ENCODE assay signal across 3 cellular contexts in genomic region chrX:107296184-107296583, GRCh38.
A peak's percentile ranks its signal among the peaks of the same experiment; 100 is the strongest.
DNase-seq lines count a peak whose midpoint lies in the region; ATAC-seq, FAIRE-seq and TF ChIP-seq lines count a peak whose summit lies in the region.
"Not testable (repeated sequence)": the region's sequence is repeated elsewhere in the genome, so short reads cannot be mapped to it uniquely, and the experiment has no call there.

No MANE protein-coding gene starts in this region.

- H3K4me1 ChIP-seq in HEK293 (ENCODE audit: control insufficient read depth, insufficient read depth, low read length); K562 (replicated peaks in 1 of 2; ENCODE audit: control insufficient read depth in 2 of 2, insufficient read depth in 2 of 2, low read length in 2 of 2): not testable (repeated sequence)

- CTCF ChIA-PET in HEK293 (lab: Yijun Ruan, JAX), result interaction anchor here (0.6 kb wide), 1 partner anchor 16 kb away, joined by 3 read pairs; no protein-coding TSS in a partner anchor
- CTCF ChIA-PET in K562 (lab: Yijun Ruan, JAX; ENCODE audit: low intra/inter-chr PET ratio), result not testable (repeated sequence)

- not testable (repeated sequence) for H4K20me1 ChIP-seq in K562 (replicated peaks; ENCODE audit: control insufficient read depth, insufficient read depth, low read length)

- not testable (repeated sequence) for H3K4me3 Mint-ChIP-seq in stimulated activated naive B cell treated with anti-CD40 and anti-IgM and Interleukin-4, amounts not matched to agents 10 μg/mL and 1 μg/mL and 100 μg/mL, for 72 hours

- H3K27ac ChIP-seq in HEK293 (ENCODE audit: extremely low read depth, low read depth, low read length); K562 (ENCODE audit: extremely low read depth, low read depth, low read length): not testable (repeated sequence)

- not testable (repeated sequence) for H3K79me2 ChIP-seq in K562 (ENCODE audit: control insufficient read depth, insufficient read depth, low read length)

- WGBS in K562 (ENCODE audit: insufficient coverage, low coverage, missing lambda C conversion rate), result 0% methylated on average over 1 of the region's 2 CpGs

- not testable (repeated sequence) for FAIRE-seq in K562 (lab: Jason Lieb, UNC)

- H3K27ac Mint-ChIP-seq in stimulated activated naive B cell treated with anti-CD40 and anti-IgM and Interleukin-4, amounts not matched to agents 10 μg/mL and 1 μg/mL and 100 μg/mL, for 72 hours, result peak overlapping the region; percentile 14

- H3K4me1 Mint-ChIP-seq in stimulated activated naive B cell treated with anti-CD40 and anti-IgM and Interleukin-4, amounts not matched to agents 10 μg/mL and 1 μg/mL and 100 μg/mL, for 72 hours, result not testable (repeated sequence)

- not testable (repeated sequence) for DNase-seq in K562 (ENCODE audit: extremely low read depth in 1 of 4, low spot score in 3 of 4); stimulated activated naive B cell treated with anti-CD40 and anti-IgM and Interleukin-4, amounts not matched to agents 10 μg/mL and 1 μg/mL and 100 μg/mL, for 72 hours

- POLR2A ChIA-PET in HEK293 (lab: Yijun Ruan, JAX), result not testable (repeated sequence)
- POLR2A ChIA-PET in K562 (lab: Yijun Ruan, JAX), result interaction anchor here (0.6 kb wide), 1 partner anchor 305 kb away, joined by 3 read pairs; no protein-coding TSS in a partner anchor

- H3K27me3 Mint-ChIP-seq in stimulated activated naive B cell treated with anti-CD40 and anti-IgM and Interleukin-4, amounts not matched to agents 10 μg/mL and 1 μg/mL and 100 μg/mL, for 72 hours, result not testable (repeated sequence)

- H3K36me3 ChIP-seq in HEK293 (ENCODE audit: control insufficient read depth in 2 of 2, insufficient read depth in 1 of 2, low read length in 2 of 2); K562 (ENCODE audit: control insufficient read depth, insufficient read depth, low read length): not testable (repeated sequence)

- not testable (repeated sequence) for H3K4me3 ChIP-seq in HEK293 (ENCODE audit: low read depth, low read length); K562

- not testable (repeated sequence) for TF ChIP-seq EP300 in K562 (IDR thresholded peaks at IDR 0.05; ENCODE audit: low read length)

- BruUV-seq in K562 (replicated peaks; lab: Mats Ljungman, UMichigan), result not testable (repeated sequence)

- in situ Hi-C loops in K562 (cut with MboI), result not testable (repeated sequence)

- H3K9me3 Mint-ChIP-seq in stimulated activated naive B cell treated with anti-CD40 and anti-IgM and Interleukin-4, amounts not matched to agents 10 μg/mL and 1 μg/mL and 100 μg/mL, for 72 hours, result not testable (repeated sequence)

- H3K36me3 Mint-ChIP-seq in stimulated activated naive B cell treated with anti-CD40 and anti-IgM and Interleukin-4, amounts not matched to agents 10 μg/mL and 1 μg/mL and 100 μg/mL, for 72 hours, result not testable (repeated sequence)

- not testable (repeated sequence) for H3K9me1 ChIP-seq in K562 (ENCODE audit: control insufficient read depth, insufficient read depth, low read length)

- intact Hi-C loops in K562 (cut with micrococcal nuclease), result not testable (repeated sequence)

- H3K27me3 ChIP-seq in K562 (ENCODE audit: control insufficient read depth in 2 of 2, insufficient read depth in 2 of 2, low read length in 2 of 2), result not testable (repeated sequence)

- H3K9ac ChIP-seq in K562 (ENCODE audit: insufficient read depth in 1 of 2, low read depth in 2 of 2, low read length in 2 of 2), result not testable (repeated sequence)

- not testable (repeated sequence) for H3K9me3 ChIP-seq in HEK293 (ENCODE audit: control insufficient read depth, insufficient read depth, low read depth, low read length); K562 (replicated peaks; ENCODE audit: control insufficient read depth, insufficient read depth, low read depth, low read length)

- TF ChIP-seq POLR2A in K562 (conservative IDR thresholded peaks at IDR 0.05), result not testable (repeated sequence)

- not testable (repeated sequence) for H3K4me2 ChIP-seq in K562 (ENCODE audit: insufficient read depth, low read length)

- TF ChIP-seq CTCF in HEK293 (tag by site-specific recombination; IDR thresholded peaks at IDR 0.05); K562 (IDR thresholded peaks at IDR 0.05 in 2 of 3, conservative IDR thresholded peaks at IDR 0.05 in 1 of 3; ENCODE audit: insufficient read depth in 2 of 3, low read depth in 1 of 3, low read length in 3 of 3): not testable (repeated sequence)

- not testable (repeated sequence) for ATAC-seq in K562; stimulated activated naive B cell treated with anti-CD40 and anti-IgM and Interleukin-4, amounts not matched to agents 10 μg/mL and 1 μg/mL and 100 μg/mL, for 72 hours (replicated peaks)

- not testable (repeated sequence) for H2AFZ ChIP-seq in K562 (ENCODE audit: low read depth, low read length)

- TF ChIP-seq RAD21 in K562 (CRISPR knock-in tag; conservative IDR thresholded peaks at IDR 0.05 in 1 of 2, IDR thresholded peaks at IDR 0.05 in 1 of 2), result not testable (repeated sequence)

TF ChIP-seq in HEK293, 187 proteins besides CTCF, POLR2A, EP300 and RAD21:
- TF ChIP-seq PRDM1 (tag by site-specific recombination; IDR thresholded peaks at IDR 0.05), result peak; percentile 96

TF ChIP-seq in K562, 482 proteins besides CTCF, POLR2A, EP300 and RAD21:
- TF ChIP-seq ZNF512 (tag; IDR thresholded peaks at IDR 0.05), result peak; percentile 77
